Comparison of ENCODE assay signal across 8 cellular contexts in the genomic region with DNA sequence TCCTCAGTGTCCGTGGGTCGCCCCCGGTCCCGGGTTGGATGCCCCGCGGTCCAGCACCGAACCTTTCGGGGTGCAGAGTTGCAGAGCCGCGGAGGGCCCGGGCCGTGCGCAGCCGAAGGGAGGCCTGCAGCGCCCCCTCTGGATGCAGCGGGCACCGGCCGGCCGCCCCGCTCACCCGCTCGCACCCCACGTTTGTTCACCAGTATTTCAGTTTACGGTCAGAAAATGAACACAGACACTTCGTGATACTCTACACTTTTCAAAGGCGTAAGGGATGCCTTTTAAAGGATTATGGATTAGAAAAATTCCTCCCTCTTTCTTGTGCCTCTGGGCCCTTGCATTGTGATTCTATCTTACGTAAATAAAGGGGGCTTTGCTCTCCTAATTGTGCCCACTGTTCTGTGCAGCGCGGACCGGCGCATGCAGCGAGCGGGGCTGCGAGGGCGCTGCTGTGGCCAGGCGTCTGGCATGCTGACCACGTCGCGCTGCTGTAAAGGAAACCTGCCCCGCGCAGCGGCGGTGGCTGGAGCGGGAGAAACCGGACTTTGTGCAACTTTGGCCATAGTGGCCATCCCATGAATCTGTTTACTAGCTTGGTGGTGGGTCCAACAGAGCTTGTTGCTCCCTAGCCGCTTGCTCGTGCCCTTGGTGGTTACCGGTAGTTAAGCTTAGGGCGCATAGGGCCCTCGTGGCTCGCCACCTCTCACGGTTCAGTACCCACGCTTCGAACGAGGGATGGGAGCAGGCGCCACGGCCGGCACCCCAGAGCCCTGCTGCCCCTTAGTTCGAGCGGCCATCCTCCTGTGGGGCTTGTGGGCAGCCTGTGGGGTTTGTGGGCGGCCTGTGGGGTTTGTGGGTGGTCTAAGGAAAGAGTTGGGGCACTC. TPM values are rescaled to one million over a fixed set of nuclear protein-coding genes. Genes with fewer than 3 reads are reported as not detected.
DNase-seq lines count a peak whose midpoint lies in the region; ATAC-seq and TF ChIP-seq lines count a peak whose summit lies in the region.

No MANE protein-coding gene starts in this region.

- DNase-seq in AG20443 (ENCODE audit: low spot score): peak; percentile 81
- peak; percentile 67 for DNase-seq in adipocyte (ENCODE audit: low read depth)
- no peak for DNase-seq in right atrium auricular region (ENCODE audit: low spot score)
- peak; percentile 26 for DNase-seq in putamen (ENCODE audit: low spot score)
- DNase-seq in NCI-H1417 treated with DMSO at 0.1 percent for 48 hours (lab: John Stamatoyannopoulos, UW): no peak

- peak overlapping the region; percentile 75; the same call in 1 of the 2 replicates for H3K27ac ChIP-seq in HUES6 (ENCODE audit: low read depth, low read length)
- H3K27ac ChIP-seq in right atrium auricular region: no peak overlapping the region

- H3K9me3 ChIP-seq in HUES6 (ENCODE audit: control insufficient read depth, insufficient read depth, low read depth, low read length) (peaks cover 9% of the 10 kb centered on the region; the same call in 1 of the 2 replicates), adipocyte (ENCODE audit: control insufficient read depth, low read length) (no peaks in the 10 kb centered on the region), right atrium auricular region (no peaks in the 10 kb centered on the region)

- ATAC-seq in GM19328 (IDR thresholded peaks at IDR 0.05; ENCODE audit: unreplicated experiment) (no peak), HG03571 (IDR thresholded peaks at IDR 0.05; ENCODE audit: unreplicated experiment) (no peak)

- H3K36me3 ChIP-seq in HUES6 (ENCODE audit: control insufficient read depth, insufficient read depth, low read length) (peaks cover 9% of the 10 kb centered on the region), adipocyte (ENCODE audit: control insufficient read depth, insufficient read depth, low read length, severe bottlenecking) (no peaks in the 10 kb centered on the region), right atrium auricular region (no peaks in the 10 kb centered on the region)

- H3K4me3 ChIP-seq in HUES6 (ENCODE audit: low read depth, low read length) (peak overlapping the region; percentile 73), adipocyte (ENCODE audit: low read length) (peak overlapping the region; percentile 85), right atrium auricular region (peak overlapping the region; percentile 26 to 50)

- peaks cover 34% of the 10 kb centered on the region for H3K4me1 ChIP-seq in HUES6 (ENCODE audit: control insufficient read depth, insufficient read depth, low read length)
- H3K4me1 ChIP-seq in adipocyte (ENCODE audit: control insufficient read depth, insufficient read depth, low read length): peaks cover 29% of the 10 kb centered on the region
- peaks cover 0 to 13% of the 10 kb centered on the region in 2 donors for H3K4me1 ChIP-seq in right atrium auricular region

- H3K9ac ChIP-seq in HUES6 (ENCODE audit: low read length) (peak overlapping the region; percentile 68), adipocyte (ENCODE audit: low read length) (peak overlapping the region; percentile 83)

- H3K27me3 ChIP-seq in HUES6 (ENCODE audit: control insufficient read depth, insufficient read depth, low read length) (peaks cover 25% of the 10 kb centered on the region), adipocyte (replicated peaks; ENCODE audit: control insufficient read depth, insufficient read depth, low read length) (peaks cover 2% of the 10 kb centered on the region), right atrium auricular region (peaks cover 0 to 2% of the 10 kb centered on the region in 2 donors)

- TF ChIP-seq CTCF in right atrium auricular region (IDR thresholded peaks at IDR 0.05): peak; percentile 23 to 67

RNA-seq across cellular contexts. Expression of gene MEST, which starts 0.8 kb away (rescaled TPM):
- 10 to 100 TPM in 1 of 2 donors, 1 to 10 TPM in 1; 7.2 to 27.8 TPM for total RNA-seq in right atrium auricular region

RNA-seq across cellular contexts. Expression of gene CEP41, which starts 50.3 kb away (rescaled TPM):
- total RNA-seq in right atrium auricular region: 1 to 10 TPM; 1.5 to 5.5 TPM

Comparison
In these comparisons a context has a peak if more than half of its experiments do, and no peak if none do; other contexts are left out.
1. DNase-seq: peak in AG20443 (single experiment), adipocyte (single experiment) and putamen (single experiment); none in right atrium auricular region (single experiment) and NCI-H1417 treated with DMSO at 0.1 percent for 48 hours (single experiment).
2. Peak in every context shown above with its lines, with median percentiles within 50 percentile points of each other: H3K4me3 ChIP-seq.